Comparison of ENCODE assay signal across 27 cellular contexts in the genomic region with DNA sequence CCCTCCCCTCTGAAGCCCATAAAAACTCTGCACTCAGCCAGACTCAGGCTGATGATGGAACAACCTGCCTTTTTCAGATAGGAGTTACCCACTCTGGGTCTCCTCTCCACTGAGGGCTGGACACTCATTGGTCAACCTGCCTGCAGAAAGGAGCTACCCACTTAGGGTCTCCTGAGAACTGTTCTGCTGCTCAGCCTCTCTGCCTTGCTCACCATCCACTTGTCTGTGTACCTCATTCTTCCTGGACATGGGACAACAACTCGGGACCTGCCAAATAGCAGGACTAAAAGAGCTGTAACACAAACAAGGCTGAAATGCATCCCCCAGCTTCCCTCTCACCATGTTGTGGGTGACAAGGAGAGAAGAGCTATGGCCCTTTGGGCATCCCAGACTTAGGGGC.
"Had no signal": no experiment of that assay in that cellular context is flagged by ENCODE, and none has a peak within 500 bp of the region (broad histone marks: within the 10 kb centered on the region; RNA-seq: fewer than 3 reads in every experiment).

No MANE protein-coding gene starts in this region.

- H3K4me3 ChIP-seq: esophagus squamous epithelium, left lung, lung, pancreas, prostate gland, skin epidermis, testis, transverse colon had no signal

- H3K4me3 Mint-ChIP-seq: activated T-cell treated with anti-CD3 and anti-CD28 coated beads, Interleukin-2, amount 50 U/mL, for 72 hours; mesothelial cell of epicardium; naive B cell; nephron progenitor cell had no signal

- H3K4me1 ChIP-seq: esophagus squamous epithelium, left lung, pancreas, prostate gland, testis, transverse colon had no signal

- H3K27ac Mint-ChIP-seq: activated naive CD4-positive, alpha-beta T cell treated with anti-CD3 and anti-CD28 coated beads, Interleukin-2, amount 50 U/mL, for 72 hours; activated T-cell treated with anti-CD3 and anti-CD28 coated beads, Interleukin-2, amount 50 U/mL, for 72 hours; mesothelial cell of epicardium; nephron progenitor cell had no signal

- ATAC-seq: activated naive CD4-positive, alpha-beta T cell treated with anti-CD3 and anti-CD28 coated beads, Interleukin-2, amount 50 U/mL, for 72 hours; activated T-cell treated with anti-CD3 and anti-CD28 coated beads, Interleukin-2, amount 50 U/mL, for 72 hours; left lung; pancreas; sciatic nerve; stimulated activated naive CD8-positive, alpha-beta T cell treated with anti-CD3 and anti-CD28 coated beads, Interleukin-15, Interleukin-2, amounts not matched to agents 100 U/mL and 50 U/mL, for 24 hours had no signal

- H3K36me3 Mint-ChIP-seq: mesothelial cell of epicardium had no signal

- H3K27me3 ChIP-seq: esophagus squamous epithelium, left lung, pancreas, testis, transverse colon had no signal

- H3K36me3 ChIP-seq: esophagus squamous epithelium, left lung, pancreas, prostate gland, transverse colon, WERI-Rb-1 had no signal

- H3K27ac ChIP-seq: esophagus squamous epithelium, left lung, pancreas, prostate gland, skin epidermis, testis, transverse colon, WERI-Rb-1 had no signal

- DNase-seq: activated CD4-positive, alpha-beta T cell treated with anti-CD3 and anti-CD28 coated beads, Interleukin-2, amount 50 U/mL, for 1 hour; activated CD4-positive, CD25-positive, alpha-beta regulatory T cell treated with anti-CD3 and anti-CD28 coated beads, Interleukin-2, amount 50 U/mL, for 72 hours; activated naive CD4-positive, alpha-beta T cell; activated T-cell treated with anti-CD3 and anti-CD28 coated beads for 4 hours; activated T-cell treated with anti-CD3 and anti-CD28 coated beads, Interleukin-2, amount 50 U/mL, for 72 hours; anterior cingulate cortex; dermis blood vessel endothelial cell; effector CD4-positive, alpha-beta T cell; esophagus squamous epithelium; foreskin melanocyte; left lung; naive B cell; nephron progenitor cell; pancreas; retina; stimulated activated CD4-positive, alpha-beta T cell treated with anti-CD3 and anti-CD28 coated beads, Interleukin-12 subunit alpha, Interleukin-12 subunit beta, amount 100 ng/mL, for 4 hours; stimulated activated CD4-positive, alpha-beta T cell treated with anti-CD3 and anti-CD28 coated beads, Interleukin-4, amount 100 ng/mL, for 1 hour; stimulated activated naive CD8-positive, alpha-beta T cell treated with anti-CD3 and anti-CD28 coated beads, Interleukin-15, Interleukin-2, amounts not matched to agents 100 U/mL and 50 U/mL, for 24 hours; testis; transverse colon; WERI-Rb-1 had no signal

- H3K4me1 Mint-ChIP-seq: mesothelial cell of epicardium, naive B cell, nephron progenitor cell had no signal
